Comparison of ENCODE assay signal across 14 cellular contexts in the genomic region with DNA sequence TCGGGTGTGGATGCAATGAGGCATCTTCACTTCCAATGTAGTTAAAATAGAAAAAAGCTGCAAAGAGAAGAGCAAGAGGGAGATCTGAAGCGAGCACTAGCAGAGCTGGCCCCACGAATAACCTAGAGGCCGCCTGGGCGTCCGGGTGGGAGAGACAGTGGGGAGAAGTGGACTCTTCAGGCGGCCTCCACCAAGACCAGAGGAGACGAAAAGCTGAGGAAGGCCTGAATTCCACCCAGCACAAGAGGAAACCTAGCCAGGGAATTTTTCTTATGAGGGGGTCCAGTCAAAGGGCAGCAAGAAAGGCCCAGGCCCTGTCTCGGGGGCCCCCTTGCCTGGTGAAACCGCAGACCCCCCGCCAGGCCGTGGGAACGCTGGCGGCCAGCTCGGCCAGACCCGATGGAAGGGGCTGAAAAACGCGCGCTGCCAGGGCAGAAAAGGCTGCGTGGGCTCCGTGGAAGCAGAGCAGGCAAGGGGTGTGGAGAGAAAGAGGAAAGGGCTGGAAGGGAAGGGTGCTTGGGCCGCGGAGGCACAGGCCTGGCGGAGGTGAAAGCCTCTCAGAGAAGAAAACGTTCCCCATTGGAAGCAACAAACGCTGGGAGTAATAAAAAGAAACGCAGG.
DNase-seq lines count a peak whose midpoint lies in the region; ATAC-seq and TF ChIP-seq lines count a peak whose summit lies in the region.
"Had no signal": no experiment of that assay in that cellular context is flagged by ENCODE, and none has a peak within 500 bp of the region (broad histone marks: within the 10 kb centered on the region; RNA-seq: fewer than 3 reads in every experiment).

No MANE protein-coding gene starts in this region.

- in situ Hi-C loops in astrocyte of the spinal cord (cut with HindIII; ENCODE audit: low sequenced_read_pairs): no loop called here

- DNase-seq in H7 (peak; percentile 73), astrocyte of the spinal cord (ENCODE audit: low read depth, low spot score) (peak; percentile 50), iPS-NIHi7 (ENCODE audit: extremely low spot score) (peak; percentile 32), suprapubic skin (ENCODE audit: low spot score in 2 of 2) (no peak), NCI-H82 (lab: John Stamatoyannopoulos, UW) (no peak)
- no peak for DNase-seq in activated T-cell treated with anti-CD3 and anti-CD28 coated beads, Interleukin-2, amount 50 U/mL, for 4 hours
- no peak for DNase-seq in activated CD8-positive, alpha-beta memory T cell treated with anti-CD3 and anti-CD28 coated beads, Interleukin-2, amount 50 U/mL, for 48 hours
- DNase-seq: activated T-cell treated with anti-CD3 and anti-CD28 coated beads for 4 hours; amygdala; DND-41; effector memory CD4-positive, alpha-beta T cell had no signal

- H3K4me3 ChIP-seq in H7 (ENCODE audit: insufficient read depth, low read depth, low read length) (no peak overlapping the region), astrocyte of the spinal cord (ENCODE audit: low read depth, low read length) (no peak overlapping the region), suprapubic skin (no peak overlapping the region)

- 75% methylated on average over 27 of the region's 27 CpGs for WGBS in suprapubic skin

- no peak for TF ChIP-seq EP300 in suprapubic skin (IDR thresholded peaks at IDR 0.05)

- H3K27me3 ChIP-seq in H7 (ENCODE audit: control insufficient read depth, insufficient read depth, low read length): no peaks in the 10 kb centered on the region
- no peaks in the 10 kb centered on the region for H3K27me3 ChIP-seq in suprapubic skin

- H3K36me3 Mint-ChIP-seq in activated T-cell treated with anti-CD3 and anti-CD28 coated beads, Interleukin-2, amount 50 U/mL, for 4 hours (ENCODE audit: insufficient read depth): no peaks in the 10 kb centered on the region

- no peaks in the 10 kb centered on the region for H3K9me3 Mint-ChIP-seq in activated T-cell treated with anti-CD3 and anti-CD28 coated beads, Interleukin-2, amount 50 U/mL, for 4 hours

- ATAC-seq in HG03135 (IDR thresholded peaks at IDR 0.05; ENCODE audit: unreplicated experiment): no peak
- no peak for ATAC-seq in activated T-cell treated with anti-CD3 and anti-CD28 coated beads, Interleukin-2, amount 50 U/mL, for 4 hours

- H3K4me3 Mint-ChIP-seq in activated T-cell treated with anti-CD3 and anti-CD28 coated beads, Interleukin-2, amount 50 U/mL, for 4 hours: no peak overlapping the region
- H3K4me3 Mint-ChIP-seq: B cell had no signal

- peaks cover 6% of the 10 kb centered on the region for H3K4me1 ChIP-seq in suprapubic skin

- no peak for TF ChIP-seq POLR2A in suprapubic skin (IDR thresholded peaks at IDR 0.05)

- H3K9me3 ChIP-seq in suprapubic skin: no peaks in the 10 kb centered on the region

- no peaks in the 10 kb centered on the region for H3K27me3 Mint-ChIP-seq in activated T-cell treated with anti-CD3 and anti-CD28 coated beads, Interleukin-2, amount 50 U/mL, for 4 hours (ENCODE audit: low read depth)
- H3K27me3 Mint-ChIP-seq: B cell had no signal

- no peak for TF ChIP-seq CTCF in astrocyte of the spinal cord (IDR thresholded peaks at IDR 0.05; ENCODE audit: low read depth, low read length)
- TF ChIP-seq CTCF in suprapubic skin (IDR thresholded peaks at IDR 0.05): no peak

- H3K4me1 Mint-ChIP-seq in activated T-cell treated with anti-CD3 and anti-CD28 coated beads, Interleukin-2, amount 50 U/mL, for 4 hours (ENCODE audit: low read depth): no peaks in the 10 kb centered on the region
- H3K4me1 Mint-ChIP-seq: B cell had no signal

- H3K36me3 ChIP-seq in H7 (replicated peaks; ENCODE audit: control insufficient read depth, insufficient read depth, low read length) (no peaks in the 10 kb centered on the region), suprapubic skin (peaks cover 6% of the 10 kb centered on the region)

- H3K27ac ChIP-seq in suprapubic skin: peak overlapping the region; percentile 14
- H3K27ac ChIP-seq: HL-60 had no signal

Comparison
In these comparisons a context has a peak if more than half of its experiments do, and no peak if none do; other contexts are left out.
1. DNase-seq: peak in H7 (single experiment), astrocyte of the spinal cord (single experiment) and iPS-NIHi7 (single experiment); none in suprapubic skin (0 of 2), activated T-cell treated with anti-CD3 and anti-CD28 coated beads, Interleukin-2, amount 50 U/mL, for 4 hours (single experiment), activated CD8-positive, alpha-beta memory T cell treated with anti-CD3 and anti-CD28 coated beads, Interleukin-2, amount 50 U/mL, for 48 hours (single experiment) and NCI-H82 (single experiment).